Comparison of ENCODE assay signal across 22 cellular contexts in genomic region chr1:62240651-62241050, GRCh38. TPM values are rescaled to one million over a fixed set of nuclear protein-coding genes. Genes with fewer than 3 reads are reported as not detected.
"Had no signal": no experiment of that assay in that cellular context is flagged by ENCODE, and none has a peak within 500 bp of the region (broad histone marks: within the 10 kb centered on the region; RNA-seq: fewer than 3 reads in every experiment).

No MANE protein-coding gene starts in this region.

- H3K27me3 ChIP-seq: hepatocyte, ovary, right atrium auricular region, suprapubic skin, thyroid gland had no signal

- H3K27ac Mint-ChIP-seq: type B pancreatic cell had no signal

- H2AFZ ChIP-seq: hepatocyte had no signal

- H3K4me1 ChIP-seq: suprapubic skin, thyroid gland had no signal

- H3K79me2 ChIP-seq: hepatocyte had no signal

- H3K9me3 ChIP-seq: left ventricle myocardium inferior, lower lobe of right lung, mucosa of descending colon, ovary, right atrium auricular region, suprapubic skin, thyroid gland had no signal

- DNase-seq: cortex of kidney; dorsolateral prefrontal cortex; effector CD8-positive, alpha-beta T cell; head of caudate nucleus; kidney; left cardiac atrium; mesendoderm; naive thymus-derived CD8-positive, alpha-beta T cell; stimulated activated CD4-positive, alpha-beta T cell treated with anti-CD3 and anti-CD28 coated beads, Interleukin-2, amount 100 ng/mL, for 48 hours; stimulated activated naive CD4-positive, alpha-beta T cell treated with Interleukin-2 at 50 U/mL for 16 hours had no signal

- FAIRE-seq: kidney, small intestine, urothelium cell line had no signal

- H3K9me3 Mint-ChIP-seq: naive thymus-derived CD8-positive, alpha-beta T cell; type B pancreatic cell had no signal

- H3K27ac ChIP-seq: dorsolateral prefrontal cortex, hepatocyte, left ventricle myocardium inferior, lower lobe of right lung, ovary, right atrium auricular region, suprapubic skin, thyroid gland had no signal

- H3K27me3 Mint-ChIP-seq: type B pancreatic cell had no signal

- H3K36me3 Mint-ChIP-seq: type B pancreatic cell had no signal

- H3K36me3 ChIP-seq: left ventricle myocardium inferior, lower lobe of right lung, ovary, right atrium auricular region, suprapubic skin, thyroid gland had no signal

- H3K4me3 Mint-ChIP-seq: naive thymus-derived CD8-positive, alpha-beta T cell; neural crest cell; type B pancreatic cell had no signal

- H3K4me3 ChIP-seq: dorsolateral prefrontal cortex, hepatocyte, left ventricle myocardium inferior, lower lobe of right lung, mucosa of descending colon, ovary, right atrium auricular region, suprapubic skin, thyroid gland had no signal

- H3K4me2 ChIP-seq: hepatocyte had no signal

- ATAC-seq: naive thymus-derived CD8-positive, alpha-beta T cell had no signal

RNA-seq across cellular contexts. Expression of gene L1TD1, which starts 46.0 kb away (rescaled TPM):
- total RNA-seq: naive thymus-derived CD8-positive, alpha-beta T cell; right atrium auricular region had no signal
- polyA plus RNA-seq: naive thymus-derived CD8-positive, alpha-beta T cell had no signal
